Comparison of ENCODE assay signal across 23 cellular contexts in genomic region chr6:134935076-134935475, GRCh38. TPM values are rescaled to one million over a fixed set of nuclear protein-coding genes. Genes with fewer than 3 reads are reported as not detected.
DNase-seq lines count a peak whose midpoint lies in the region; ATAC-seq lines count a peak whose summit lies in the region.
"Had no signal": no experiment of that assay in that cellular context is flagged by ENCODE, and none has a peak within 500 bp of the region (broad histone marks: within the 10 kb centered on the region; RNA-seq: fewer than 3 reads in every experiment).

No MANE protein-coding gene starts in this region.

- H4K8ac ChIP-seq in mesenchymal stem cell (ENCODE audit: low read length): no peak overlapping the region

- no peak overlapping the region for H2BK5ac ChIP-seq in mesenchymal stem cell (ENCODE audit: low read depth, low read length, poor library complexity, severe bottlenecking)

- no peak overlapping the region for H2AK5ac ChIP-seq in mesenchymal stem cell (ENCODE audit: low read length, severe bottlenecking)

- DNase-seq in EH (ENCODE audit: low read depth) (peak; percentile 53), NCI-H69 (lab: John Stamatoyannopoulos, UW) (peak; percentile 41), epithelial cell of prostate (ENCODE audit: low read depth, low spot score) (peak; percentile 71), mesenchymal stem cell (peak; percentile 4), Right ventricle myocardium inferior (ENCODE audit: missing footprints) (no peak), GDM1 (lab: John Stamatoyannopoulos, UW) (no peak), hippocampal formation (lab: John Stamatoyannopoulos, UW) (no peak)
- DNase-seq: activated CD4-positive, alpha-beta memory T cell treated with anti-CD3 and anti-CD28 coated beads, Interleukin-2, amount 10 ng/mL, durations not matched to agents 7 days and 5 days; activated CD4-positive, CD25-positive, alpha-beta regulatory T cell treated with anti-CD3 and anti-CD28 coated beads, Interleukin-2, amount 50 U/mL, for 72 hours; activated effector memory CD4-positive, alpha-beta T cell treated with Interleukin-2 at 50 U/mL for 16 hours; activated naive CD8-positive, alpha-beta T cell treated with anti-CD3 and anti-CD28 coated beads for 36 hours; dorsolateral prefrontal cortex; heart left ventricle; left ventricle myocardium inferior; midbrain; natural killer cell; NCI-H1105; NCI-H2029 treated with DMSO at 0.1 percent for 48 hours; pancreas; right cardiac atrium; SJCRH30 had no signal

- no peak overlapping the region for H2BK120ac ChIP-seq in mesenchymal stem cell (ENCODE audit: low read depth, low read length)

- H3K9ac ChIP-seq in mesenchymal stem cell (ENCODE audit: low read length): no peak overlapping the region

- H3K14ac ChIP-seq in mesenchymal stem cell (ENCODE audit: low read length in 2 of 2): no peak overlapping the region

- H3K9me3 ChIP-seq in mesenchymal stem cell (ENCODE audit: control insufficient read depth, low read length): no peaks in the 10 kb centered on the region
- H3K9me3 ChIP-seq: HAP-1, heart left ventricle, left ventricle myocardium inferior, pancreas, SJCRH30 had no signal

- H2BK15ac ChIP-seq in mesenchymal stem cell (ENCODE audit: low read depth, poor library complexity, severe bottlenecking): no peak overlapping the region

- no peak overlapping the region for H2AFZ ChIP-seq in mesenchymal stem cell (ENCODE audit: low read depth, low read length)

- no peaks in the 10 kb centered on the region for H3K27me3 ChIP-seq in mesenchymal stem cell (ENCODE audit: control insufficient read depth in 1 of 2, insufficient read depth in 1 of 2, low read length in 2 of 2)
- H3K27me3 ChIP-seq: dorsolateral prefrontal cortex, heart left ventricle, pancreas, SJCRH30 had no signal

- H3K27ac ChIP-seq in epithelial cell of prostate (peak overlapping the region; percentile 15), mesenchymal stem cell (ENCODE audit: low read length, poor library complexity, severe bottlenecking) (peak overlapping the region; percentile 60)
- H3K27ac ChIP-seq: dorsolateral prefrontal cortex, heart left ventricle, left ventricle myocardium inferior, pancreas, SJCRH30 had no signal

- peaks cover 24% of the 10 kb centered on the region for H3K4me1 ChIP-seq in mesenchymal stem cell (ENCODE audit: control insufficient read depth, insufficient read depth, low read depth, low read length)
- H3K4me1 ChIP-seq: heart left ventricle, left ventricle myocardium inferior, pancreas had no signal

- no peak overlapping the region for H4K91ac ChIP-seq in mesenchymal stem cell (ENCODE audit: low read length)

- no peak overlapping the region for H3K23ac ChIP-seq in mesenchymal stem cell (ENCODE audit: low read length in 2 of 2)

- no peak for ATAC-seq in Right ventricle myocardium inferior
- ATAC-seq: heart left ventricle, natural killer cell, pancreas, right cardiac atrium had no signal

- no peak overlapping the region for H3K18ac ChIP-seq in mesenchymal stem cell (ENCODE audit: low read depth in 1 of 2, low read length in 2 of 2)

- no peak overlapping the region for H3K4me3 ChIP-seq in mesenchymal stem cell (ENCODE audit: insufficient read depth in 1 of 2, low read depth in 1 of 2, low read length in 2 of 2)
- H3K4me3 ChIP-seq: dorsolateral prefrontal cortex, HAP-1, heart left ventricle, left ventricle myocardium inferior, pancreas, SJCRH30 had no signal

- no peak overlapping the region for H2BK12ac ChIP-seq in mesenchymal stem cell (ENCODE audit: low read length in 2 of 2)

- H3K79me1 ChIP-seq in mesenchymal stem cell (replicated peaks; ENCODE audit: low read length, poor library complexity, severe bottlenecking): no peaks in the 10 kb centered on the region

- WGBS in mesenchymal stem cell: 98% methylated on average over 2 of the region's 4 CpGs

- intact Hi-C loops in Right ventricle myocardium inferior (cut with DNase I): no loop called here

- H3K4me2 ChIP-seq in mesenchymal stem cell (ENCODE audit: low read length, poor library complexity, severe bottlenecking): no peak overlapping the region

- no peaks in the 10 kb centered on the region for H3K36me3 ChIP-seq in mesenchymal stem cell (ENCODE audit: control insufficient read depth in 1 of 2, insufficient read depth in 2 of 2, low read depth in 1 of 2, low read length in 2 of 2)
- H3K36me3 ChIP-seq: HAP-1, heart left ventricle, left ventricle myocardium inferior, pancreas, SJCRH30 had no signal

- H3K4ac ChIP-seq in mesenchymal stem cell (ENCODE audit: low read depth in 1 of 2, low read length in 2 of 2): no peak overlapping the region

RNA-seq across cellular contexts. Expression of gene ALDH8A1, which starts 14.8 kb away (rescaled TPM):
- polyA plus RNA-seq in mesenchymal stem cell (2013, experiment 1 of 2): 0.07 TPM
- polyA plus RNA-seq in mesenchymal stem cell (2013, experiment 2 of 2): 0.10 TPM
- total RNA-seq in Right ventricle myocardium inferior: not detected
- polyA plus RNA-seq: CD14-positive monocyte had no signal

Comparison
In these comparisons a context has a peak if more than half of its experiments do, and no peak if none do; other contexts are left out.
1. DNase-seq: peak in EH (single experiment), NCI-H69 (single experiment), epithelial cell of prostate (single experiment) and mesenchymal stem cell (single experiment); none in Right ventricle myocardium inferior (single experiment), GDM1 (single experiment) and hippocampal formation (0 of 2).